Comparison of ENCODE assay signal across 17 cellular contexts in genomic region chr2:55810621-55811020, GRCh38.
"Had no signal": no experiment of that assay in that cellular context is flagged by ENCODE, and none has a peak within 500 bp of the region (broad histone marks: within the 10 kb centered on the region; RNA-seq: fewer than 3 reads in every experiment).

No MANE protein-coding gene starts in this region.

- H3K4me3 ChIP-seq: heart right ventricle, skin epidermis, stomach, thyroid gland had no signal

- FAIRE-seq: urothelium cell line had no signal

- H3K27ac Mint-ChIP-seq: activated CD4-positive, alpha-beta memory T cell treated with anti-CD3 and anti-CD28 coated beads, Interleukin-2, amount 10 ng/mL, durations not matched to agents 7 days and 5 days; activated CD4-positive, alpha-beta T cell treated with anti-CD3 and anti-CD28 coated beads for 36 hours; activated naive CD8-positive, alpha-beta T cell treated with anti-CD3 and anti-CD28 coated beads, Interleukin-2, amount 10 ng/mL, durations not matched to agents 7 days and 5 days; effector memory CD8-positive, alpha-beta T cell had no signal

- H3K27ac ChIP-seq: stomach, thyroid gland, WERI-Rb-1 had no signal

- H3K36me3 ChIP-seq: heart right ventricle, stomach, thyroid gland, WERI-Rb-1 had no signal

- H3K27me3 Mint-ChIP-seq: activated CD4-positive, alpha-beta memory T cell treated with anti-CD3 and anti-CD28 coated beads, Interleukin-2, amount 10 ng/mL, durations not matched to agents 7 days and 5 days; effector memory CD8-positive, alpha-beta T cell had no signal

- H3K9me3 Mint-ChIP-seq: activated CD4-positive, alpha-beta memory T cell treated with anti-CD3 and anti-CD28 coated beads, Interleukin-2, amount 10 ng/mL, durations not matched to agents 7 days and 5 days had no signal

- H3K27me3 ChIP-seq: heart right ventricle, stomach, thyroid gland had no signal

- ATAC-seq: activated CD4-positive, alpha-beta T cell treated with anti-CD3 and anti-CD28 coated beads for 36 hours; effector memory CD8-positive, alpha-beta T cell had no signal

- H3K4me1 ChIP-seq: stomach had no signal

- DNase-seq: activated CD4-positive, alpha-beta memory T cell treated with anti-CD3 and anti-CD28 coated beads, Interleukin-2, amount 10 ng/mL, durations not matched to agents 7 days and 5 days; activated CD4-positive, alpha-beta T cell treated with anti-CD3 and anti-CD28 coated beads for 36 hours; activated naive CD8-positive, alpha-beta T cell treated with anti-CD3 and anti-CD28 coated beads, Interleukin-2, amount 10 ng/mL, durations not matched to agents 7 days and 5 days; aorta; central memory CD4-positive, alpha-beta T cell; effector memory CD8-positive, alpha-beta T cell; erythroblast; foreskin melanocyte; islet precursor cell; stimulated activated CD4-positive, alpha-beta T cell treated with anti-CD3 and anti-CD28 coated beads, Interleukin-4, amount 100 ng/mL, for 4 hours; stomach; T-helper 1 cell; thyroid gland; WERI-Rb-1 had no signal

- H3K9me3 ChIP-seq: thyroid gland had no signal

- H3K4me1 Mint-ChIP-seq: activated CD4-positive, alpha-beta memory T cell treated with anti-CD3 and anti-CD28 coated beads, Interleukin-2, amount 10 ng/mL, durations not matched to agents 7 days and 5 days; activated CD4-positive, alpha-beta T cell treated with anti-CD3 and anti-CD28 coated beads for 36 hours; activated naive CD8-positive, alpha-beta T cell treated with anti-CD3 and anti-CD28 coated beads, Interleukin-2, amount 10 ng/mL, durations not matched to agents 7 days and 5 days had no signal

- H3K36me3 Mint-ChIP-seq: activated naive CD8-positive, alpha-beta T cell treated with anti-CD3 and anti-CD28 coated beads, Interleukin-2, amount 10 ng/mL, durations not matched to agents 7 days and 5 days had no signal

- H3K4me3 Mint-ChIP-seq: activated CD4-positive, alpha-beta memory T cell treated with anti-CD3 and anti-CD28 coated beads, Interleukin-2, amount 10 ng/mL, durations not matched to agents 7 days and 5 days; activated CD4-positive, alpha-beta T cell treated with anti-CD3 and anti-CD28 coated beads for 36 hours; activated naive CD8-positive, alpha-beta T cell treated with anti-CD3 and anti-CD28 coated beads, Interleukin-2, amount 10 ng/mL, durations not matched to agents 7 days and 5 days; effector memory CD8-positive, alpha-beta T cell had no signal
